Comparison of ENCODE assay signal across 1 cellular context in the genomic region with DNA sequence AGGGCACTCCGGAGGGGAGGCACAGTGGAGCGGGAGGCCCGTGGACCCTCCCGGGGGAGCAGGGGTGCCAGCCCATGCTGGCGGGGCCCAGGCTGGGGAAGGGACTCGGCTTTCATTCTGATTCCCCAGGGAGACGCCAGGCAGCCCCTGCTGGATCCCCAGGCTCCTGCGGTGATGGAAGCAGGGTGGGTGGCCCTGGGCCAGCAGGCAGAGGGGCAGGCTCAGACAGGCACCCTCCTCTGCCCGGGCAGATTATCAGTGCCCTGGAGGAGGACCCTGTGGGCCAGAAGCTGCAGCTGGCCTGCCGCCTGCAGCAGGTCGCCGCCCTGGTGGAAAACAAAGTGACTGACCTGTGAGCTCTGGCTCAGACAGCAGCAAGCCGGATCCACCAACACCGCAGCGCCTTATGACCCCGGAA.
A peak's percentile ranks its signal among the peaks of the same experiment; 100 is the strongest.
TF ChIP-seq lines count a peak whose summit lies in the region.

No MANE protein-coding gene starts in this region.

TF ChIP-seq in K562, 482 proteins besides CTCF, POLR2A, EP300 and RAD21:
- peak; percentile 58 for TF ChIP-seq POLR2G (IDR thresholded peaks at IDR 0.05; ENCODE audit: low read depth, low read length)
- no peak for TF ChIP-seq PTRF (tag; IDR thresholded peaks at IDR 0.05)
- TF ChIP-seq, protein P1, sequence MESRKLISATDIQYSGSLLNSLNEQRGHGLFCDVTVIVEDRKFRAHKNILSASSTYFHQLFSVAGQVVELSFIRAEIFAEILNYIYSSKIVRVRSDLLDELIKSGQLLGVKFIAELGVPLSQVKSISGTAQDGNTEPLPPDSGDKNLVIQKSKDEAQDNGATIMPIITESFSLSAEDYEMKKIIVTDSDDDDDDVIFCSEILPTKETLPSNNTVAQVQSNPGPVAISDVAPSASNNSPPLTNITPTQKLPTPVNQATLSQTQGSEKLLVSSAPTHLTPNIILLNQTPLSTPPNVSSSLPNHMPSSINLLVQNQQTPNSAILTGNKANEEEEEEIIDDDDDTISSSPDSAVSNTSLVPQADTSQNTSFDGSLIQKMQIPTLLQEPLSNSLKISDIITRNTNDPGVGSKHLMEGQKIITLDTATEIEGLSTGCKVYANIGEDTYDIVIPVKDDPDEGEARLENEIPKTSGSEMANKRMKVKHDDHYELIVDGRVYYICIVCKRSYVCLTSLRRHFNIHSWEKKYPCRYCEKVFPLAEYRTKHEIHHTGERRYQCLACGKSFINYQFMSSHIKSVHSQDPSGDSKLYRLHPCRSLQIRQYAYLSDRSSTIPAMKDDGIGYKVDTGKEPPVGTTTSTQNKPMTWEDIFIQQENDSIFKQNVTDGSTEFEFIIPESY (CRISPR knock-in tag; IDR thresholded peaks at IDR 0.05): peak; percentile 47
- TF ChIP-seq, protein P2, sequence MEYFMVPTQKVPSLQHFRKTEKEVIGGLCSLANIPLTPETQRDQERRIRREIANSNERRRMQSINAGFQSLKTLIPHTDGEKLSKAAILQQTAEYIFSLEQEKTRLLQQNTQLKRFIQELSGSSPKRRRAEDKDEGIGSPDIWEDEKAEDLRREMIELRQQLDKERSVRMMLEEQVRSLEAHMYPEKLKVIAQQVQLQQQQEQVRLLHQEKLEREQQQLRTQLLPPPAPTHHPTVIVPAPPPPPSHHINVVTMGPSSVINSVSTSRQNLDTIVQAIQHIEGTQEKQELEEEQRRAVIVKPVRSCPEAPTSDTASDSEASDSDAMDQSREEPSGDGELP (CRISPR knock-in tag; IDR thresholded peaks at IDR 0.05; ENCODE audit: borderline replicate concordance): peak; percentile 29; the same call in 1 of the 2 replicates
